13 cellular contexts compared by ENCODE assay signal in genomic region chr7:157077986-157078644, GRCh38.
DNase-seq lines count a peak whose midpoint lies in the region; TF ChIP-seq lines count a peak whose summit lies in the region.
"Had no signal": no experiment of that assay in that cellular context is flagged by ENCODE, and none has a peak within 500 bp of the region (broad histone marks: within the 10 kb centered on the region; RNA-seq: fewer than 3 reads in every experiment).

No MANE protein-coding gene starts in this region.

- H3K36me3 ChIP-seq in adipocyte (ENCODE audit: control insufficient read depth, insufficient read depth, low read length, severe bottlenecking) (no peaks in the 10 kb centered on the region), iPS DF 6.9 (ENCODE audit: control insufficient read depth, insufficient read depth, low read length) (no peaks in the 10 kb centered on the region)

- in situ Hi-C loops in GM13976 (cut with MboI; ENCODE audit: low sequenced_read_pairs, unreplicated experiment): no loop called here

- peaks cover 10% of the 10 kb centered on the region for H3K9me3 ChIP-seq in adipocyte (ENCODE audit: control insufficient read depth, low read length)
- H3K9me3 ChIP-seq in iPS DF 6.9 (ENCODE audit: control insufficient read depth, insufficient read depth, low read length): no peaks in the 10 kb centered on the region

- H3K4me3 ChIP-seq in adipocyte (ENCODE audit: low read length) (peak overlapping the region; percentile 65), iPS DF 6.9 (ENCODE audit: low read length) (peak overlapping the region; percentile 7; the same call in 1 of the 2 replicates)

- peaks cover 5% of the 10 kb centered on the region for H3K4me1 ChIP-seq in adipocyte (ENCODE audit: control insufficient read depth, insufficient read depth, low read length)
- H3K4me1 ChIP-seq in iPS DF 6.9 (ENCODE audit: control insufficient read depth, insufficient read depth, low read length): no peaks in the 10 kb centered on the region

- peaks cover 29% of the 10 kb centered on the region for H3K27me3 ChIP-seq in adipocyte (replicated peaks; ENCODE audit: control insufficient read depth, insufficient read depth, low read length)
- peaks cover 2% of the 10 kb centered on the region for H3K27me3 ChIP-seq in iPS DF 6.9 (ENCODE audit: control insufficient read depth, insufficient read depth, low read length)

- peak; percentile 12 for DNase-seq in GM13976 (ENCODE audit: low spot score)
- peak; percentile 14 for DNase-seq in adipocyte (ENCODE audit: low read depth)
- no peak for DNase-seq in iPS DF 6.9 (ENCODE audit: low read depth, low spot score)
- peak; percentile 70 for DNase-seq in retina
- no peak for DNase-seq in NOMO-1 treated with DMSO at 0.1 percent for 48 hours (lab: John Stamatoyannopoulos, UW; ENCODE audit: unreplicated experiment)
- DNase-seq in NCI-H1048 (lab: John Stamatoyannopoulos, UW): no peak
- no peak for DNase-seq in stimulated activated naive CD4-positive, alpha-beta T cell treated with Interleukin-2 at 50 U/mL for 16 hours (lab: John Stamatoyannopoulos, UW)
- DNase-seq: activated effector memory CD4-positive, alpha-beta T cell treated with anti-CD3 and anti-CD28 coated beads, Interleukin-2, amount 50 U/mL, for 16 hours; MM.1S; NCI-H526; SIG-M5; stimulated activated CD4-positive, alpha-beta T cell treated with anti-CD3 and anti-CD28 coated beads, Interleukin-12 subunit alpha, Interleukin-12 subunit beta, amount 100 ng/mL, for 4 hours; stimulated activated CD8-positive, alpha-beta memory T cell treated with anti-CD3 and anti-CD28 coated beads, Interleukin-4, amount 100 ng/mL, for 48 hours had no signal

- TF ChIP-seq CTCF in GM13976 (IDR thresholded peaks at IDR 0.05; ENCODE audit: borderline replicate concordance, control extremely low read depth, extremely low read depth, insufficient read depth, missing control alignments): no peak

- no CpG with 5 or more reads among the region's 44 CpGs for WGBS in iPS DF 6.9 (ENCODE audit: insufficient coverage, insufficient read length)

- H3K27ac ChIP-seq in iPS DF 6.9 (ENCODE audit: low read length): no peak overlapping the region

- H3K9ac ChIP-seq in adipocyte (ENCODE audit: low read length): peak overlapping the region; percentile 34

Comparison
In these comparisons a context has a peak if more than half of its experiments do, and no peak if none do; other contexts are left out.
1. DNase-seq: peak in GM13976 (single experiment), adipocyte (single experiment) and retina (single experiment); none in iPS DF 6.9 (single experiment), NOMO-1 treated with DMSO at 0.1 percent for 48 hours (single experiment), NCI-H1048 (single experiment) and stimulated activated naive CD4-positive, alpha-beta T cell treated with Interleukin-2 at 50 U/mL for 16 hours (single experiment).